22 cellular contexts compared by ENCODE assay signal in genomic region chr10:72065439-72066025, GRCh38. TPM values are rescaled to one million over a fixed set of nuclear protein-coding genes. Genes with fewer than 3 reads are reported as not detected.
DNase-seq lines count a peak whose midpoint lies in the region; ATAC-seq and TF ChIP-seq lines count a peak whose summit lies in the region.
"Had no signal": no experiment of that assay in that cellular context is flagged by ENCODE, and none has a peak within 500 bp of the region (broad histone marks: within the 10 kb centered on the region; RNA-seq: fewer than 3 reads in every experiment).

No MANE protein-coding gene starts in this region.

- H3K4me1 ChIP-seq in IMR-90 (ENCODE audit: control insufficient read depth, insufficient read depth, low read length) (no peaks in the 10 kb centered on the region), colonic mucosa (peaks cover 4% of the 10 kb centered on the region), gastrocnemius medialis (peaks cover 0 to 7% of the 10 kb centered on the region in 2 donors)

- H4K20me1 ChIP-seq in IMR-90 (ENCODE audit: insufficient read depth, low read length): no peaks in the 10 kb centered on the region

- no peak overlapping the region for H3K14ac ChIP-seq in IMR-90 (replicated peaks; ENCODE audit: low read depth, low read length)

- TF ChIP-seq RAD21 in IMR-90 (IDR thresholded peaks at IDR 0.05; ENCODE audit: low read length): no peak

- H3K9ac ChIP-seq in IMR-90 (ENCODE audit: low read depth, low read length) (no peak overlapping the region), colonic mucosa (ENCODE audit: low read depth in 2 of 2, low read length in 2 of 2) (no peak overlapping the region)

- no peak overlapping the region for H4K8ac ChIP-seq in IMR-90 (ENCODE audit: low read depth in 2 of 2, low read length in 2 of 2)

- peak; percentile 33 for DNase-seq in IMR-90
- DNase-seq in colonic mucosa: peak; percentile 34
- peak; percentile 65 for DNase-seq in kidney tubule cell (ENCODE audit: low spot score)
- DNase-seq in gastrocnemius medialis: peak in 1 of 2 donors; percentile 51
- DNase-seq in ecto neural progenitor cell (ENCODE audit: low spot score): no peak
- no peak for DNase-seq in glomerular visceral epithelial cell (ENCODE audit: extremely low spot score)
- no peak for DNase-seq in SK-N-DZ (ENCODE audit: low spot score)
- DNase-seq: activated CD8-positive, alpha-beta T cell treated with anti-CD3 and anti-CD28 coated beads, Interleukin-2, amount 10 ng/mL, durations not matched to agents 7 days and 5 days; activated naive CD4-positive, alpha-beta T cell treated with Interleukin-2 at 50 U/mL for 16 hours; activated T-cell treated with anti-CD3 and anti-CD28 coated beads, Interleukin-2, amount 50 U/mL, for 4 hours; cerebellar nuclear complex; effector CD4-positive, alpha-beta T cell; erythroblast; natural killer cell; NCI-H1694; NCI-H69; stimulated activated CD4-positive, alpha-beta T cell treated with anti-CD3 and anti-CD28 coated beads, Interleukin-1b, Interleukin-23, amount 100 ng/mL, for 48 hours; T1000 had no signal

- no peak overlapping the region for H3K18ac ChIP-seq in IMR-90 (ENCODE audit: low read depth, low read length)

- H2AFZ ChIP-seq in IMR-90 (replicated peaks; ENCODE audit: low read length, poor library complexity): no peak overlapping the region

- H2BK5ac ChIP-seq in IMR-90 (ENCODE audit: low read depth, low read length, poor library complexity, severe bottlenecking): no peak overlapping the region

- no TSS peak for BruUV-seq in IMR-90 (replicated peaks; lab: Mats Ljungman, UMichigan)

- H2BK15ac ChIP-seq in IMR-90 (ENCODE audit: low read depth, low read length): no peak overlapping the region

- no peak overlapping the region for H3K56ac ChIP-seq in IMR-90 (ENCODE audit: extremely low read depth, insufficient read depth, low read length)

- dilution Hi-C loops in IMR-90 (cut with HindIII; ENCODE audit: low sequenced_read_pairs, unreplicated experiment): no loop called here

- H4K5ac ChIP-seq in IMR-90 (ENCODE audit: low read depth, low read length): no peak overlapping the region

- H3K27ac ChIP-seq in IMR-90 (ENCODE audit: insufficient read depth, low read length): no peak overlapping the region
- H3K27ac ChIP-seq in colonic mucosa: no peak overlapping the region
- H3K27ac ChIP-seq in gastrocnemius medialis: no peak overlapping the region
- H3K27ac ChIP-seq: gastroesophageal sphincter, RWPE1, thoracic aorta had no signal

- no peaks in the 10 kb centered on the region for H3K9me3 ChIP-seq in IMR-90 (ENCODE audit: control insufficient read depth, insufficient read depth, low read length)
- no peaks in the 10 kb centered on the region for H3K9me3 ChIP-seq in colonic mucosa
- no peaks in the 10 kb centered on the region for H3K9me3 ChIP-seq in gastrocnemius medialis
- H3K9me3 ChIP-seq: gastroesophageal sphincter, thoracic aorta had no signal

- POLR2A ChIA-PET in IMR-90 (lab: Charles Lee; ENCODE audit: unreplicated experiment): no interaction called here

- in situ Hi-C loops in IMR-90 (cut with MboI; ENCODE audit: low sequenced_read_pairs): no loop called here
- in situ Hi-C loops in gastrocnemius medialis (cut with MboI; ENCODE audit: low sequenced_read_pairs in 4 of 4): no loop called here

- H2AK9ac ChIP-seq in IMR-90 (replicated peaks; ENCODE audit: low read depth, low read length, poor library complexity): no peak overlapping the region

- H3K9me1 ChIP-seq in IMR-90 (ENCODE audit: insufficient read depth, low read length): no peaks in the 10 kb centered on the region

- H3K4me3 ChIP-seq in IMR-90 (ENCODE audit: insufficient read depth, low read depth, low read length): no peak overlapping the region
- H3K4me3 ChIP-seq in colonic mucosa: no peak overlapping the region
- no peak overlapping the region for H3K4me3 ChIP-seq in gastrocnemius medialis
- H3K4me3 ChIP-seq: gastroesophageal sphincter, GM12878, thoracic aorta had no signal

- TF ChIP-seq CTCF in IMR-90 (conservative IDR thresholded peaks at IDR 0.05; ENCODE audit: low read depth, low read length): no peak
- no peak for TF ChIP-seq CTCF in colonic mucosa (IDR thresholded peaks at IDR 0.05)
- TF ChIP-seq CTCF in gastrocnemius medialis (IDR thresholded peaks at IDR 0.05 in 4 of 5, conservative IDR thresholded peaks at IDR 0.05 in 1 of 5): no peak

- no peak overlapping the region for H2BK120ac ChIP-seq in IMR-90 (ENCODE audit: low read depth, low read length)

- CTCF ChIA-PET in IMR-90 (lab: Yijun Ruan, JAX): interaction anchor here (1.9 kb wide), 1 partner anchor 17 kb away, joined by 6 read pairs; no protein-coding TSS in a partner anchor

- H2AK5ac ChIP-seq in IMR-90 (ENCODE audit: low read depth, low read length): no peak overlapping the region

- ATAC-seq in IMR-90 (ENCODE audit: low read depth): no peak
- peak; percentile 29 to 40 for ATAC-seq in gastrocnemius medialis
- ATAC-seq: activated CD8-positive, alpha-beta T cell treated with anti-CD3 and anti-CD28 coated beads, Interleukin-2, amount 10 ng/mL, durations not matched to agents 7 days and 5 days; activated T-cell treated with anti-CD3 and anti-CD28 coated beads, Interleukin-2, amount 50 U/mL, for 4 hours; gastroesophageal sphincter; GM12878; natural killer cell had no signal

- no peak overlapping the region for H2BK20ac ChIP-seq in IMR-90 (ENCODE audit: low read depth, low read length)

- no peaks in the 10 kb centered on the region for H3K36me3 ChIP-seq in IMR-90 (ENCODE audit: control insufficient read depth, insufficient read depth, low read length)
- H3K36me3 ChIP-seq in colonic mucosa: no peaks in the 10 kb centered on the region
- H3K36me3 ChIP-seq in gastrocnemius medialis: no peaks in the 10 kb centered on the region
- H3K36me3 ChIP-seq: gastroesophageal sphincter, thoracic aorta had no signal

- TF ChIP-seq POLR2A in IMR-90 (IDR thresholded peaks at IDR 0.05; ENCODE audit: low read depth, low read length): no peak
- no peak for TF ChIP-seq POLR2A in gastrocnemius medialis (IDR thresholded peaks at IDR 0.05)

- no peak overlapping the region for H3K4me2 ChIP-seq in IMR-90 (ENCODE audit: low read depth, low read length)

- WGBS in IMR-90 (ENCODE audit: extremely low coverage in 2 of 2, insufficient read length in 1 of 2), 2 experiments: 80% methylated on average over 2 of the region's 13 CpGs; no CpG with 5 or more reads in 1 of the 2 experiments

- H3K23ac ChIP-seq in IMR-90 (ENCODE audit: low read depth, low read length): no peak overlapping the region

- no peaks in the 10 kb centered on the region for H3K79me1 ChIP-seq in IMR-90 (ENCODE audit: low read depth in 1 of 2, low read length in 2 of 2)

- H4K91ac ChIP-seq in IMR-90 (ENCODE audit: insufficient read depth, low read depth, low read length): no peak overlapping the region

- peaks cover 39% of the 10 kb centered on the region for H3K27me3 ChIP-seq in IMR-90 (ENCODE audit: control insufficient read depth, insufficient read depth, low read length)
- H3K27me3 ChIP-seq in colonic mucosa: no peaks in the 10 kb centered on the region
- no peaks in the 10 kb centered on the region for H3K27me3 ChIP-seq in gastrocnemius medialis

- H3K4ac ChIP-seq in IMR-90 (ENCODE audit: low read depth, low read length): no peak overlapping the region

- intact Hi-C loops in IMR-90 (cut with micrococcal nuclease): no loop called here
- intact Hi-C loops in colonic mucosa (cut with DNase I): no loop called here
- intact Hi-C loops in gastrocnemius medialis (cut with DNase I; ENCODE audit: low total_unique reads): no loop called here

TF ChIP-seq in IMR-90, 13 proteins besides CTCF, POLR2A, EP300 and RAD21:
- TF ChIP-seq RFX5 (IDR thresholded peaks at IDR 0.05; ENCODE audit: low read depth, low read length) (no peak), CHD1 (IDR thresholded peaks at IDR 0.05; ENCODE audit: low read depth, low read length) (no peak), CEBPB (IDR thresholded peaks at IDR 0.05; ENCODE audit: low read depth, low read length) (no peak), BHLHE40 (IDR thresholded peaks at IDR 0.05; ENCODE audit: low read depth, low read length) (no peak), MAZ (IDR thresholded peaks at IDR 0.05; ENCODE audit: borderline replicate concordance, low read depth, low read length) (no peak), FOS (IDR thresholded peaks at IDR 0.05; ENCODE audit: low read depth, low read length) (no peak), MAFK (IDR thresholded peaks at IDR 0.05; ENCODE audit: low read depth, low read length) (no peak), USF2 (IDR thresholded peaks at IDR 0.05; ENCODE audit: low read depth, low read length) (no peak)

RNA-seq across cellular contexts. Expression of gene SPOCK2, which starts 22.8 kb away (rescaled TPM):
- total RNA-seq in IMR-90 (2012; rRNA removed) (not detected in 2 replicates), colonic mucosa (1 to 10 TPM; 4.7 to 6.5 TPM), gastrocnemius medialis (1 to 10 TPM; 3.4 to 6.7 (median 5.3) TPM)
- 0.02 TPM in 1 of 2 replicates, not detected in the other for polyA plus RNA-seq in IMR-90 (2012; rRNA removed)
- 0.04 TPM in 1 of 2 replicates, not detected in the other for polyA plus RNA-seq in IMR-90 (2012; cell fraction: cytosol; rRNA removed)
- 0.23 and 0.36 TPM in 2 replicates for polyA plus RNA-seq in IMR-90 (2012; cell fraction: nucleus; rRNA removed; ENCODE audit: low replicate concordance)
- polyA plus RNA-seq in SK-N-DZ (2014; cell fraction: cytosol; rRNA removed): 0.44 and 0.53 TPM in 2 replicates
- polyA plus RNA-seq in SK-N-DZ (2014; cell fraction: nucleus; rRNA removed): 0.38 TPM in 1 of 2 replicates, not detected in the other

Comparison
In these comparisons a context has a peak if more than half of its experiments do, and no peak if none do; other contexts are left out.
1. DNase-seq: peak in IMR-90 (single experiment), colonic mucosa (single experiment) and kidney tubule cell (single experiment); none in ecto neural progenitor cell (single experiment), glomerular visceral epithelial cell (single experiment) and SK-N-DZ (single experiment).